ENCODE assay signal across 1 cellular context in genomic region chr17:77861981-77862645, GRCh38.
TF ChIP-seq lines count a peak whose summit lies in the region.

No MANE protein-coding gene starts in this region.

TF ChIP-seq in HEK293, 187 proteins besides CTCF, POLR2A, EP300 and RAD21 (continued from another document):
- no peak for TF ChIP-seq PRDM4 (tag by site-specific recombination; IDR thresholded peaks at IDR 0.05)
- TF ChIP-seq ZNF18 (tag by site-specific recombination; IDR thresholded peaks at IDR 0.05): no peak
- TF ChIP-seq ZNF600 (tag by site-specific recombination; IDR thresholded peaks at IDR 0.05): no peak
